8 cellular contexts compared by ENCODE assay signal in genomic region chr14:77322209-77322902, GRCh38. TPM values are rescaled to one million over a fixed set of nuclear protein-coding genes. Genes with fewer than 3 reads are reported as not detected.
DNase-seq lines count a peak whose midpoint lies in the region; ATAC-seq and TF ChIP-seq lines count a peak whose summit lies in the region.

No MANE protein-coding gene starts in this region.

- H3K27me3 Mint-ChIP-seq in activated T-cell treated with anti-CD3 and anti-CD28 coated beads, Interleukin-2, amount 50 U/mL, for 4 hours (ENCODE audit: low read depth) = no peaks in the 10 kb centered on the region
- no peaks in the 10 kb centered on the region for H3K27me3 Mint-ChIP-seq in activated T-helper 17 cell treated with anti-CD3 and anti-CD28 coated beads, Interleukin-2, amount 50 U/mL, for 72 hours

- H3K4me1 ChIP-seq in tibial artery = peaks cover 0 to 18% (median 14%) of the 10 kb centered on the region in 4 donors

- H3K36me3 Mint-ChIP-seq in activated T-cell treated with anti-CD3 and anti-CD28 coated beads, Interleukin-2, amount 50 U/mL, for 4 hours (ENCODE audit: insufficient read depth) = no peaks in the 10 kb centered on the region
- no peaks in the 10 kb centered on the region for H3K36me3 Mint-ChIP-seq in activated T-helper 17 cell treated with anti-CD3 and anti-CD28 coated beads, Interleukin-2, amount 50 U/mL, for 72 hours (ENCODE audit: low read depth)

- no peak for ATAC-seq in activated T-cell treated with anti-CD3 and anti-CD28 coated beads, Interleukin-2, amount 50 U/mL, for 4 hours
- ATAC-seq in activated T-helper 17 cell treated with anti-CD3 and anti-CD28 coated beads, Interleukin-2, amount 50 U/mL, for 72 hours (replicated peaks) = no peak

- no peak for TF ChIP-seq CTCF in tibial artery (IDR thresholded peaks at IDR 0.05)

- H3K9me3 ChIP-seq in tibial artery = no peaks in the 10 kb centered on the region

- no peaks in the 10 kb centered on the region for H3K9me3 Mint-ChIP-seq in activated T-cell treated with anti-CD3 and anti-CD28 coated beads, Interleukin-2, amount 50 U/mL, for 4 hours
- H3K9me3 Mint-ChIP-seq in activated T-helper 17 cell treated with anti-CD3 and anti-CD28 coated beads, Interleukin-2, amount 50 U/mL, for 72 hours = no peaks in the 10 kb centered on the region

- no peak for DNase-seq in activated T-cell treated with anti-CD3 and anti-CD28 coated beads, Interleukin-2, amount 50 U/mL, for 4 hours
- DNase-seq in activated T-cell treated with anti-CD3 and anti-CD28 coated beads, Interleukin-2, amount 50 U/mL, for 48 hours = no peak
- DNase-seq in tibial artery (peak in 1 of 2 donors; percentile 45), HUDEP-2 (lab: John Stamatoyannopoulos, UW; ENCODE audit: unreplicated experiment in 76 of 76) (no peak), germinal center (ENCODE audit: low spot score) (no peak), SKM-1 (lab: John Stamatoyannopoulos, UW; ENCODE audit: unreplicated experiment) (no peak)

- peak overlapping the region; percentile 90 to 95 for H3K4me3 ChIP-seq in tibial artery

- H3K36me3 ChIP-seq in tibial artery = peaks cover 0 to 4% (median 0%) of the 10 kb centered on the region in 3 donors

- peak overlapping the region; percentile 97 for H3K4me3 Mint-ChIP-seq in activated T-cell treated with anti-CD3 and anti-CD28 coated beads, Interleukin-2, amount 50 U/mL, for 4 hours
- H3K4me3 Mint-ChIP-seq in activated T-helper 17 cell treated with anti-CD3 and anti-CD28 coated beads, Interleukin-2, amount 50 U/mL, for 72 hours = peak overlapping the region; percentile 94

- H3K27me3 ChIP-seq in layer of hippocampus (ENCODE audit: control insufficient read depth, insufficient read depth, low read length) (no peaks in the 10 kb centered on the region), tibial artery (no peaks in the 10 kb centered on the region)

- H3K27ac Mint-ChIP-seq in activated T-helper 17 cell treated with anti-CD3 and anti-CD28 coated beads, Interleukin-2, amount 50 U/mL, for 72 hours = peak overlapping the region; percentile 97

- peaks cover 14% of the 10 kb centered on the region for H3K4me1 Mint-ChIP-seq in activated T-cell treated with anti-CD3 and anti-CD28 coated beads, Interleukin-2, amount 50 U/mL, for 4 hours (ENCODE audit: low read depth)
- peaks cover 10% of the 10 kb centered on the region for H3K4me1 Mint-ChIP-seq in activated T-helper 17 cell treated with anti-CD3 and anti-CD28 coated beads, Interleukin-2, amount 50 U/mL, for 72 hours

- peak overlapping the region; percentile 99 for H3K27ac ChIP-seq in layer of hippocampus (ENCODE audit: low read depth, low read length)
- H3K27ac ChIP-seq in tibial artery = peak overlapping the region; percentile 94 to 97

- intact Hi-C loops in tibial artery (cut with DNase I; ENCODE audit: low total_unique reads) = loop anchor here (2.0 kb wide), 1 partner anchor 54 kb away; the partner anchor contains the start of genes SAMD15 and TMED8

RNA-seq across cellular contexts. Expression of gene GSTZ1, which starts 1.5 kb away (rescaled TPM):
- total RNA-seq in activated T-cell treated with anti-CD3 and anti-CD28 coated beads, Interleukin-2, amount 50 U/mL, for 4 hours = 1 to 10 TPM; 5.5 to 9.2 (median 8.1) TPM
- total RNA-seq in activated T-helper 17 cell treated with anti-CD3 and anti-CD28 coated beads, Interleukin-2, amount 50 U/mL, for 72 hours = 10 to 100 TPM; 11.0 to 13.1 TPM

RNA-seq across cellular contexts. Expression of gene POMT2, which starts 1.7 kb away (rescaled TPM):
- total RNA-seq in activated T-cell treated with anti-CD3 and anti-CD28 coated beads, Interleukin-2, amount 50 U/mL, for 4 hours = 10 to 100 TPM; 18.0 to 22.2 (median 19.2) TPM
- 10 to 100 TPM; 10.9 to 26.0 TPM for total RNA-seq in activated T-helper 17 cell treated with anti-CD3 and anti-CD28 coated beads, Interleukin-2, amount 50 U/mL, for 72 hours

RNA-seq across cellular contexts. Expression of gene NGB, which starts 51.4 kb away (rescaled TPM):
- not detected for total RNA-seq in activated T-cell treated with anti-CD3 and anti-CD28 coated beads, Interleukin-2, amount 50 U/mL, for 4 hours
- not detected for total RNA-seq in activated T-helper 17 cell treated with anti-CD3 and anti-CD28 coated beads, Interleukin-2, amount 50 U/mL, for 72 hours

RNA-seq across cellular contexts. Expression of gene TMED8, which starts 54.5 kb away (rescaled TPM):
- 10 to 100 TPM; 16.1 to 17.1 (median 16.2) TPM for total RNA-seq in activated T-cell treated with anti-CD3 and anti-CD28 coated beads, Interleukin-2, amount 50 U/mL, for 4 hours
- 10 to 100 TPM; 33.2 to 45.1 TPM for total RNA-seq in activated T-helper 17 cell treated with anti-CD3 and anti-CD28 coated beads, Interleukin-2, amount 50 U/mL, for 72 hours

RNA-seq across cellular contexts. Expression of gene SAMD15, which starts 54.8 kb away (rescaled TPM):
- total RNA-seq in activated T-cell treated with anti-CD3 and anti-CD28 coated beads, Interleukin-2, amount 50 U/mL, for 4 hours = under 1 TPM; 0.61 to 0.90 (median 0.82) TPM
- total RNA-seq in activated T-helper 17 cell treated with anti-CD3 and anti-CD28 coated beads, Interleukin-2, amount 50 U/mL, for 72 hours = under 1 TPM; 0.22 to 0.29 TPM
